In the genomic region with DNA sequence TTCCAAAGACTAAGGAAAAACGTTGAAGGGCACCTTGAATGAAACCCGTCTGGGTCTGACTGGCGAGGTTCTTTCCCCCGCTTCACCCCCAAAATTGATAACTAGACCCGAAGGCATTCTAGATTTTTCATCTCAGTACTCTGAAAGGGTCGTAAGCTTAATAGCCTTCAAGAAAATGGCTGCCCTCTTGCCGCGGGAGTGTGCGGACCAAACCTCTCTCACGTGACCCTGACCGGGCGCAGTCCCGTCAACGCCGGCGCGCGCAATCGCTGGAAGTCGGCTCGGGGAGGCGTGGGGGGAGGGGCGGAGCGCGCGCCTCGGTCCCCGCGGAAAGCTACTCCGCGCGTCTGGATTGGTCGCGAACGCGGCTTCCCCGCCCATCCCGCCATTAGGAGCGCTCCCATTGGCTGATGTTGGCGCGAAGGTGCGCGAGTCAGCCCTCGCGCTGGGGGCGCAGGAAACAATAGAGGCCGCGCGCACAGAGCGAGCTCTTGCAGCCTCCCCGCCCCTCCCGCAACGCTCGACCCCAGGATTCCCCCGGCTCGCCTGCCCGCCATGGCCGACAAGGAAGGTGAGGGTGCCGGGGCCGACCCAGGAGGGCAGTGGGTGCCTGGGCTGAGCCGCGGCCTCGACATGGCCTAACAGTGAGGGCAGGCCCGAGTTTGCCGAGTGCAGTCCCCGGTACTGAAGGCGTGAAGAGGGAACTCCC, we compare ENCODE assay signal across 8 cellular contexts. TPM values are rescaled to one million over a fixed set of nuclear protein-coding genes. Genes with fewer than 3 reads are reported as not detected.
DNase-seq lines count a peak whose midpoint lies in the region; ATAC-seq and TF ChIP-seq lines count a peak whose summit lies in the region.

A gene (plus strand): TSS at position 457 of the 709 bp plus-strand sequence. CDS start 99 bp downstream, at position 556.

- peak within 1 kb of the TSS; percentile 97 for H3K4me3 Mint-ChIP-seq in nephron progenitor cell
- peak within 1 kb of the TSS; percentile 88 to 91 for H3K4me3 Mint-ChIP-seq in stimulated activated naive CD8-positive, alpha-beta T cell treated with anti-CD3 and anti-CD28 coated beads, Interleukin-15, amount 100 ng/mL, for 72 hours

- H3K4me3 ChIP-seq in H7 (ENCODE audit: insufficient read depth, low read depth, low read length) (peak within 1 kb of the TSS; percentile 100), fibroblast of the aortic adventitia (ENCODE audit: low read depth, low read length) (peak within 1 kb of the TSS; percentile 82)

- DNase-seq in ELF-1 (ENCODE audit: low read depth, low spot score): peak; percentile 99
- DNase-seq in H7: peak; percentile 99
- peak; percentile 95 for DNase-seq in M059J (ENCODE audit: low read depth)
- peak; percentile 95 to 96 for DNase-seq in SHP77 (lab: John Stamatoyannopoulos, UW)
- DNase-seq in activated effector memory CD4-positive, alpha-beta T cell treated with Interleukin-2 at 50 U/mL for 16 hours: peak; percentile 99
- peak; percentile 96 for DNase-seq in fibroblast of the aortic adventitia (ENCODE audit: low read depth)
- DNase-seq in nephron progenitor cell: peak; percentile 98
- DNase-seq in stimulated activated naive CD8-positive, alpha-beta T cell treated with anti-CD3 and anti-CD28 coated beads, Interleukin-15, amount 100 ng/mL, for 72 hours: peak; percentile 99

- ATAC-seq in stimulated activated naive CD8-positive, alpha-beta T cell treated with anti-CD3 and anti-CD28 coated beads, Interleukin-15, amount 100 ng/mL, for 72 hours: peak; percentile 93

- H3K27me3 ChIP-seq in H7 (ENCODE audit: control insufficient read depth, insufficient read depth, low read length): no peaks in the 10 kb centered on the region

- no peaks in the 10 kb centered on the region for H3K27me3 Mint-ChIP-seq in nephron progenitor cell (ENCODE audit: low read depth, poor library complexity)
- no peaks in the 10 kb centered on the region for H3K27me3 Mint-ChIP-seq in stimulated activated naive CD8-positive, alpha-beta T cell treated with anti-CD3 and anti-CD28 coated beads, Interleukin-15, amount 100 ng/mL, for 72 hours

- H3K9me3 Mint-ChIP-seq in nephron progenitor cell: no peaks in the 10 kb centered on the region
- H3K9me3 Mint-ChIP-seq in stimulated activated naive CD8-positive, alpha-beta T cell treated with anti-CD3 and anti-CD28 coated beads, Interleukin-15, amount 100 ng/mL, for 72 hours: no peaks in the 10 kb centered on the region

- peak within 1 kb of the TSS; percentile 100 for H3K27ac Mint-ChIP-seq in nephron progenitor cell
- H3K27ac Mint-ChIP-seq in stimulated activated naive CD8-positive, alpha-beta T cell treated with anti-CD3 and anti-CD28 coated beads, Interleukin-15, amount 100 ng/mL, for 72 hours: peak within 1 kb of the TSS; percentile 99 to 100

- peaks cover 8% of the 10 kb centered on the region for H3K36me3 ChIP-seq in H7 (replicated peaks; ENCODE audit: control insufficient read depth, insufficient read depth, low read length)

- TF ChIP-seq CTCF in fibroblast of the aortic adventitia (IDR thresholded peaks at IDR 0.05; ENCODE audit: insufficient read depth, low read length): no peak
- TF ChIP-seq CTCF in nephron progenitor cell (IDR thresholded peaks at IDR 0.05): no peak

- H3K36me3 Mint-ChIP-seq in nephron progenitor cell (ENCODE audit: low read depth): peaks cover 57% of the 10 kb centered on the region

- peaks cover 58% of the 10 kb centered on the region for H3K4me1 Mint-ChIP-seq in nephron progenitor cell
- H3K4me1 Mint-ChIP-seq in stimulated activated naive CD8-positive, alpha-beta T cell treated with anti-CD3 and anti-CD28 coated beads, Interleukin-15, amount 100 ng/mL, for 72 hours: peaks cover 60% of the 10 kb centered on the region

RNA-seq across cellular contexts. Expression of the gene that starts here (rescaled TPM):
- total RNA-seq in H7 (2014; rRNA removed; shearing (Covaris generic)): 311 and 325 TPM in 2 replicates
- total RNA-seq in M059J (2014; rRNA removed; shearing (Covaris generic)): 182 and 233 TPM in 2 replicates
- 67.7 and 109 TPM in 2 replicates for total RNA-seq in fibroblast of the aortic adventitia (ENCODE audit: low replicate concordance)

Comparison
In these comparisons a context has a peak if more than half of its experiments do, and no peak if none do; other contexts are left out.
1. Peak in every context shown above with its lines: DNase-seq, ATAC-seq and H3K4me3 ChIP-seq.